ENCODE assay signal across 20 cellular contexts in the genomic region with DNA sequence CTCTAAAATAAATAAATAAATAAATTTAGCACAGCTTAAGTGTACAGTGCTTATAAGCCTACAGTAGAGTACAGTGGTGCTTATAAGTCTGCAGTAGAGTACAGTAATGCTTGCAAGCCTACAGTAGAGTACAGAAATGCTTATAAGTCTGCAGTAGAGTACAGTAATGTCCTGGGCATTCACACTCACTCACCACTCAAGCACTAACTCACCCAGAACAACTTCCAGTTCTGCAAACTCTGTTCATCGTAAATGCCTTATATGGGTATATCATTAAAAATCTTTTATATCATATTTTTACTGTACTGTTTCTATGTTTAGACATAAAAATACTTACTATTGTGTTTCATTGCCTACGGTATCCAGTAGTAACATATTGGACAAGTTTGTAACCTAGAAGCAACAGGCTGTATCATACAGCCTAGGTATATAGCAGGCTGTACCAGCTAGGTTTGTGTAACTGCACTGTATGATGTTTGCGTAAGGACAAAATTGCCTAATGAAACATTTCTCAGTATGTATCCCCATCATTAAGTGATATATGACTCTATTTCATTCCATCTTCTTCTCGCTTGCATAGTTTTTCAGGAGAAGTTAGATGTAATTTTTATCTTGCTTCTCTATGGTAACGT. TPM values are rescaled to one million over a fixed set of nuclear protein-coding genes. Genes with fewer than 3 reads are reported as not detected.
"Had no signal": no experiment of that assay in that cellular context is flagged by ENCODE, and none has a peak within 500 bp of the region (broad histone marks: within the 10 kb centered on the region; RNA-seq: fewer than 3 reads in every experiment).

No MANE protein-coding gene starts in this region.

- H3K4me3 ChIP-seq: adrenal gland, coronary artery, esophagus muscularis mucosa, hepatocyte, neural progenitor cell, pancreas, sigmoid colon, spleen, testis had no signal

- ATAC-seq: left lobe of liver; pancreas; stimulated activated naive CD8-positive, alpha-beta T cell treated with anti-CD3 and anti-CD28 coated beads, Interleukin-15, amount 100 ng/mL, for 72 hours had no signal

- H3K9me3 ChIP-seq: adrenal gland, esophagus muscularis mucosa, pancreas, sigmoid colon, spleen, testis had no signal

- H3K4me1 ChIP-seq: adrenal gland had no signal

- H3K27ac ChIP-seq: adrenal gland, coronary artery, esophagus muscularis mucosa, hepatocyte, neural progenitor cell, pancreas, sigmoid colon, testis, VCaP had no signal

- H3K27me3 ChIP-seq: adrenal gland, esophagus muscularis mucosa, hepatocyte, neural progenitor cell, spleen, testis had no signal

- H3K36me3 ChIP-seq: adrenal gland, esophagus muscularis mucosa, neural progenitor cell, pancreas, sigmoid colon, spleen had no signal

- DNase-seq: activated CD4-positive, alpha-beta memory T cell treated with anti-CD3 and anti-CD28 coated beads, Interleukin-2, amount 10 ng/mL, durations not matched to agents 7 days and 5 days; activated effector memory CD4-positive, alpha-beta T cell treated with Interleukin-2 at 50 U/mL for 16 hours; activated naive CD4-positive, alpha-beta T cell treated with anti-CD3 and anti-CD28 coated beads, Interleukin-2, amount 50 U/mL, for 16 hours; activated T-cell treated with anti-CD3 and anti-CD28 coated beads, Interleukin-2, amount 50 U/mL, for 24 hours; adrenal gland; midbrain; pancreas; sigmoid colon; spleen; stimulated activated CD4-positive, alpha-beta T cell treated with anti-CD3 and anti-CD28 coated beads, Interleukin-1b, Interleukin-23, amount 100 ng/mL, for 48 hours; stimulated activated naive CD8-positive, alpha-beta T cell treated with anti-CD3 and anti-CD28 coated beads, Interleukin-15, amount 100 ng/mL, for 72 hours; T-helper 9 cell; testis had no signal

RNA-seq across cellular contexts. Expression of a gene that starts 14.0 kb away (rescaled TPM):
- total RNA-seq: activated CD4-positive, alpha-beta memory T cell treated with anti-CD3 and anti-CD28 coated beads, Interleukin-2, amount 10 ng/mL, durations not matched to agents 7 days and 5 days; glomerular endothelial cell; hepatocyte; left lobe of liver had no signal
